10 cellular contexts compared by ENCODE assay signal in the genomic region with DNA sequence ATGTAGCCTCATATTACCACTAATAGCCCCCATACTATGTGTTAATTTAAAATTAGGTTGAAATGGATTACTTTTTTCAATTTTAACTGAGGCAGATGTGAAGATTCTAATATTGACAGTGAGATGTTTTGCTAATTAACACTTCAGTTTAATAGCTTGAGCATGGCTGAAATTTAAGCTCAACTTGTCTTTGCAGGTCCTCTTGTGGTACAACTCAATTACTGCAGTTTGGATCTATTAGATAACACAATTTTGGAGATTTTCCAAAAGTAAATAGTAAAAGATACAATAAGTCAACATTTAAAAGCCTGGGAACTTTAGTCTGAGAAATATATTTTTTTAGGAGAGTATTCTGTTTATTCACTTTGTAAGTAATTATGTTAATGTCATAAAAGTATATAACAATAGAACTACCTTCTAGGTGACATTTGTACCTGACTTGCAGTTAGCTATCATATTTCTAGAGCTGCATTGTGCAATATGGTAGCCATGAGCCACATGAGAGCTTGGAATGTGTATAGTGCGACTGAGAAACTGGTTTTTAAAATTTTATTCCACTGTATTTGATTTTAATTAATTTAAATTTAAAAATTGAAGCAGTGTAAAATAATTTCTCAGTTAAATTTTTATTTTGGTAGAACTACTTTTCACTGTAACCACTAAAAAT.
DNase-seq lines count a peak whose midpoint lies in the region; ATAC-seq and TF ChIP-seq lines count a peak whose summit lies in the region.
"Had no signal": no experiment of that assay in that cellular context is flagged by ENCODE, and none has a peak within 500 bp of the region (broad histone marks: within the 10 kb centered on the region; RNA-seq: fewer than 3 reads in every experiment).

No MANE protein-coding gene starts in this region.

- H3K79me2 ChIP-seq in KMS-11 (ENCODE audit: insufficient read depth, low read depth): no peaks in the 10 kb centered on the region

- TF ChIP-seq CTCF in GM10248 (IDR thresholded peaks at IDR 0.05; ENCODE audit: control extremely low read depth, extremely low read depth, low read depth, missing control alignments) (peak; percentile 33), KMS-11 (conservative IDR thresholded peaks at IDR 0.05; ENCODE audit: low read depth, low read length) (peak; percentile 65), WI38 (IDR thresholded peaks at IDR 0.05; ENCODE audit: low read depth, low read length) (0 out of 2 replicates have a peak, but pooled peaks have one; percentile 3), heart right ventricle (IDR thresholded peaks at IDR 0.05) (peak in 2 of 9 donors; percentile 9 to 26)

- no peak overlapping the region for H3K9ac ChIP-seq in KMS-11

- POLR2A ChIA-PET in GM10248 (lab: Yijun Ruan, JAX): no interaction called here

- intact Hi-C loops in heart right ventricle (cut with DNase I): no loop called here

- no peaks in the 10 kb centered on the region for H3K36me3 ChIP-seq in KMS-11 (ENCODE audit: insufficient read depth)
- H3K36me3 ChIP-seq in heart right ventricle: no peaks in the 10 kb centered on the region

- no peak for DNase-seq in GM10248 (ENCODE audit: extremely low spot score)
- DNase-seq in lung microvascular endothelial cell (ENCODE audit: low read depth in 2 of 2): peak; percentile 1 to 12
- no peak for DNase-seq in heart right ventricle
- no peak for DNase-seq in NCI-H2227 treated with DMSO at 0.1 percent for 48 hours (lab: John Stamatoyannopoulos, UW)
- no peak for DNase-seq in germinal center (ENCODE audit: low spot score)
- DNase-seq: effector CD8-positive, alpha-beta T cell; mucosa of descending colon had no signal

- no peak overlapping the region for H2AFZ ChIP-seq in KMS-11 (ENCODE audit: low read depth)

- CTCF ChIA-PET in GM10248 (lab: Yijun Ruan, JAX): interaction anchor here (0.9 to 1.0 kb wide), 2 partner anchors 46 to 363 kb away, joined by 3 read pairs; no protein-coding TSS in a partner anchor

- WGBS in heart right ventricle, 2 donors: 33 to 42% methylated on average over 1 of the region's 1 CpG

- H3K4me1 ChIP-seq in KMS-11 (ENCODE audit: low read depth, poor library complexity, severe bottlenecking): no peaks in the 10 kb centered on the region
- no peaks in the 10 kb centered on the region for H3K4me1 ChIP-seq in heart right ventricle

- H3K4me3 ChIP-seq in KMS-11 (IDR thresholded peaks at IDR 0.05; ENCODE audit: insufficient read depth, low read depth, low read length): no peak overlapping the region
- H3K4me3 ChIP-seq in WI38 (ENCODE audit: low read depth, low read length): no peak overlapping the region
- H3K4me3 ChIP-seq in heart right ventricle: no peak overlapping the region
- H3K4me3 ChIP-seq: mucosa of descending colon had no signal

- no peaks in the 10 kb centered on the region for H4K20me1 ChIP-seq in KMS-11 (ENCODE audit: insufficient read depth)

- ATAC-seq in HG02870 (IDR thresholded peaks at IDR 0.05; ENCODE audit: unreplicated experiment) (no peak), heart right ventricle (no peak)
- ATAC-seq: mucosa of descending colon had no signal

- H3K27ac ChIP-seq in KMS-11 (no peak overlapping the region), heart right ventricle (no peak overlapping the region)

- no peaks in the 10 kb centered on the region for H3K9me3 ChIP-seq in heart right ventricle
- H3K9me3 ChIP-seq: mucosa of descending colon had no signal

- H3K27me3 ChIP-seq in KMS-11 (ENCODE audit: insufficient read depth, low read depth) (no peaks in the 10 kb centered on the region), heart right ventricle (peaks cover 0 to 5% (median 0%) of the 10 kb centered on the region in 7 donors)

- H3K4me2 ChIP-seq in KMS-11: no peak overlapping the region

Comparison
In these comparisons a context has a peak if more than half of its experiments do, and no peak if none do; other contexts are left out.
1. DNase-seq: peak in lung microvascular endothelial cell (2 of 2); none in GM10248 (single experiment), heart right ventricle (0 of 2), NCI-H2227 treated with DMSO at 0.1 percent for 48 hours (single experiment) and germinal center (single experiment).